Comparison of ENCODE assay signal across 21 cellular contexts in the genomic region with DNA sequence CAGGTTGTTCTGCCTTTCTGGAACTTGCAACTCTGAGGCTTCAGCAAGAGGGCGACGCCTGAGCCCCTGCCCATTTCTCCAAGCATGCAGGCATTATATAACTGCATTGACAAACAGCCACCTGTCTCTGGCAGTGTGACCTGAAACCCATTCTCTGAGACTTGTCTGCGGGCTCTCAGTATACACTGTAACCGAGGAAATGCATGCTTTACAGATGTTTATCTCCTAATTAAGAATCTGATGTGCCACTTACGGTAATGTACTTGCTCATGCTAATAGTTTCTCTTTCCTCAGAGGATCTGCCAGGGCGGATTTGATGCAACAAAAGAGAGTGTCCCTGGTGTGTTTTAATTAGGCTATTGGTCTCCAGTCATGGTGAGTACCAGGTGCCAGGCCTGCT.
DNase-seq lines count a peak whose midpoint lies in the region; FAIRE-seq and TF ChIP-seq lines count a peak whose summit lies in the region.
"Had no signal": no experiment of that assay in that cellular context is flagged by ENCODE, and none has a peak within 500 bp of the region (broad histone marks: within the 10 kb centered on the region; RNA-seq: fewer than 3 reads in every experiment).

No MANE protein-coding gene starts in this region.

- peaks cover 70% of the 10 kb centered on the region for H3K4me1 ChIP-seq in KMS-11 (ENCODE audit: low read depth, poor library complexity, severe bottlenecking)
- H3K4me1 ChIP-seq in esophagus muscularis mucosa = no peaks in the 10 kb centered on the region
- H3K4me1 ChIP-seq in SJCRH30 = no peaks in the 10 kb centered on the region
- H3K4me1 ChIP-seq: testis, uterus had no signal

- intact Hi-C loops in esophagus muscularis mucosa (cut with DNase I) = no loop called here

- H3K9me3 ChIP-seq in esophagus muscularis mucosa (no peaks in the 10 kb centered on the region), SJCRH30 (replicated peaks) (no peaks in the 10 kb centered on the region)
- H3K9me3 ChIP-seq: testis, uterus had no signal

- DNase-seq in NCI-H1436 (lab: John Stamatoyannopoulos, UW) (peak; percentile 95), NCI-H2171 treated with DMSO at 0.1 percent for 48 hours (lab: John Stamatoyannopoulos, UW) (peak; percentile 86), esophagus muscularis mucosa (ENCODE audit: extremely low spot score) (peak; percentile 53), SJCRH30 (no peak), NCI-H1694 treated with DMSO at 0.1 percent for 48 hours (lab: John Stamatoyannopoulos, UW) (no peak), GM12891 (ENCODE audit: insufficient read length, low spot score) (no peak)
- DNase-seq: activated CD4-positive, alpha-beta T cell treated with anti-CD3 and anti-CD28 coated beads for 36 hours; activated naive CD4-positive, alpha-beta T cell treated with anti-CD3 and anti-CD28 coated beads, Interleukin-2, amount 50 U/mL, for 16 hours; activated T-cell treated with anti-CD3 and anti-CD28 coated beads, Interleukin-2, amount 50 U/mL, for 72 hours; DMS79; occipital lobe; PC-3; SHP77; stimulated activated CD4-positive, alpha-beta T cell treated with anti-CD3 and anti-CD28 coated beads, Interleukin-2, amount 100 ng/mL, for 48 hours; stimulated activated naive B cell treated with anti-CD40 and anti-IgM and Interleukin-4, amounts not matched to agents 10 μg/mL and 1 μg/mL and 100 μg/mL, for 72 hours; T-helper 1 cell; testis; uterus had no signal

- FAIRE-seq in GM12891 (lab: Jason Lieb, UNC) = no peak
- FAIRE-seq: GM12878 had no signal

- H3K27ac ChIP-seq in KMS-11 (peak overlapping the region; percentile 84), esophagus muscularis mucosa (replicated peaks in 1 of 4) (no peak overlapping the region), SJCRH30 (no peak overlapping the region)
- H3K27ac ChIP-seq: testis, uterus had no signal

- H3K27me3 ChIP-seq in KMS-11 (ENCODE audit: insufficient read depth, low read depth) (no peaks in the 10 kb centered on the region), esophagus muscularis mucosa (no peaks in the 10 kb centered on the region), SJCRH30 (no peaks in the 10 kb centered on the region)
- H3K27me3 ChIP-seq: testis, uterus had no signal

- no peaks in the 10 kb centered on the region for H3K36me3 ChIP-seq in KMS-11 (ENCODE audit: insufficient read depth)
- no peaks in the 10 kb centered on the region for H3K36me3 ChIP-seq in esophagus muscularis mucosa
- H3K36me3 ChIP-seq in SJCRH30 = no peaks in the 10 kb centered on the region
- H3K36me3 ChIP-seq: uterus had no signal

- peak overlapping the region; percentile 77 for H3K4me2 ChIP-seq in KMS-11
- H3K4me2 ChIP-seq: smooth muscle cell had no signal

- 86% methylated on average over 6 of the region's 6 CpGs for WGBS in esophagus muscularis mucosa

- TF ChIP-seq POLR2A in esophagus muscularis mucosa (IDR thresholded peaks at IDR 0.05; ENCODE audit: low read depth) (no peak), GM12891 (IDR thresholded peaks at IDR 0.05; ENCODE audit: low read depth, low read length) (no peak)

- H3K79me2 ChIP-seq in KMS-11 (ENCODE audit: insufficient read depth, low read depth) = no peaks in the 10 kb centered on the region

- H3K4me3 ChIP-seq in KMS-11 (IDR thresholded peaks at IDR 0.05; ENCODE audit: insufficient read depth, low read depth, low read length) = no peak overlapping the region
- H3K4me3 ChIP-seq in esophagus muscularis mucosa = no peak overlapping the region
- no peak overlapping the region for H3K4me3 ChIP-seq in SJCRH30
- H3K4me3 ChIP-seq: GM12878, smooth muscle cell, testis, uterus had no signal

- TF ChIP-seq CTCF in KMS-11 (conservative IDR thresholded peaks at IDR 0.05; ENCODE audit: low read depth, low read length) (no peak), esophagus muscularis mucosa (IDR thresholded peaks at IDR 0.05) (no peak)

- peak overlapping the region; percentile 5; the same call in 1 of the 2 replicates for H3K9ac ChIP-seq in KMS-11

- H4K20me1 ChIP-seq in KMS-11 (ENCODE audit: insufficient read depth) = no peaks in the 10 kb centered on the region

- no peak for TF ChIP-seq EP300 in esophagus muscularis mucosa (IDR thresholded peaks at IDR 0.05)

- H2AFZ ChIP-seq in KMS-11 (ENCODE audit: low read depth) = no peak overlapping the region

TF ChIP-seq in GM12891, 5 proteins besides CTCF, POLR2A, EP300 and RAD21:
- TF ChIP-seq SPI1 (IDR thresholded peaks at IDR 0.05; ENCODE audit: low read depth, low read length) = no peak

Comparison
In these comparisons a context has a peak if more than half of its experiments do, and no peak if none do; other contexts are left out.
1. DNase-seq: peak in NCI-H1436 (single experiment), NCI-H2171 treated with DMSO at 0.1 percent for 48 hours (single experiment) and esophagus muscularis mucosa (single experiment); none in SJCRH30 (0 of 2), NCI-H1694 treated with DMSO at 0.1 percent for 48 hours (single experiment) and GM12891 (single experiment).